In genomic region chr4:10025230-10025806, GRCh38 we compare ENCODE assay signal across 1 cellular context.
TF ChIP-seq lines count a peak whose summit lies in the region.

No MANE protein-coding gene starts in this region.

TF ChIP-seq in liver, 16 proteins besides CTCF, POLR2A, EP300 and RAD21 (continued from another document):
- no peak for TF ChIP-seq ZBTB33 (IDR thresholded peaks at IDR 0.05)
- peak; percentile 93 to 94 for TF ChIP-seq HNF4A (conservative IDR thresholded peaks at IDR 0.05)
- peak; percentile 38 for TF ChIP-seq YY1 (IDR thresholded peaks at IDR 0.05)
- no peak for TF ChIP-seq FOXA1 (IDR thresholded peaks at IDR 0.05)
- TF ChIP-seq ATF3 (IDR thresholded peaks at IDR 0.05) = peak; percentile 73
- TF ChIP-seq NR2F2 (IDR thresholded peaks at IDR 0.05) = no peak
- TF ChIP-seq JUND (IDR thresholded peaks at IDR 0.05) = peak; percentile 42 to 55
- peak in 1 of 2 donors; percentile 34 for TF ChIP-seq GABPA (IDR thresholded peaks at IDR 0.05 in 1 of 2, conservative IDR thresholded peaks at IDR 0.05 in 1 of 2)
- no peak for TF ChIP-seq TAF1 (conservative IDR thresholded peaks at IDR 0.05)
TF ChIP-seq in liver: peak in this region for 9.
